Comparison of ENCODE assay signal across 8 cellular contexts in genomic region chr2:174681099-174681982, GRCh38.
DNase-seq lines count a peak whose midpoint lies in the region; ATAC-seq, FAIRE-seq and TF ChIP-seq lines count a peak whose summit lies in the region.

No MANE protein-coding gene starts in this region.

- peak overlapping the region; percentile 81 for H3K27ac Mint-ChIP-seq in activated T-helper 1 cell treated with anti-CD3 and anti-CD28 coated beads, Interleukin-12 subunit alpha, Interleukin-12 subunit beta, Interleukin-2, Interleukin-4 antibody, amounts not matched to agents 30 ng/mL and 10 ng/mL and 1 ng/mL, durations not matched to agents 14 hours and 24 hours and 36 hours

- 71% methylated on average over 17 of the region's 17 CpGs for WGBS in A549 (ENCODE audit: missing lambda C conversion rate)
- WGBS in sigmoid colon, 2 donors = 56 to 58% methylated on average over 17 of the region's 17 CpGs

- DNase-seq in A549 (ENCODE audit: low read depth in 1 of 2, low spot score in 1 of 2) (peak; percentile 24 to 53), GM19239 (ENCODE audit: insufficient read length, low spot score) (no peak), hepatic stellate cell (ENCODE audit: low spot score) (peak; percentile 58), sigmoid colon (peak; percentile 75), SIG-M5 (lab: John Stamatoyannopoulos, UW) (no peak), NCI-H2171 treated with DMSO at 0.1 percent for 48 hours (lab: John Stamatoyannopoulos, UW) (no peak)
- no peak for DNase-seq in activated T-helper 1 cell treated with anti-CD3 and anti-CD28 coated beads, Interleukin-12 subunit alpha, Interleukin-12 subunit beta, Interleukin-2, Interleukin-4 antibody, amounts not matched to agents 30 ng/mL and 10 ng/mL and 1 ng/mL, durations not matched to agents 14 hours and 24 hours and 36 hours (ENCODE audit: low spot score)

- peaks cover 18% of the 10 kb centered on the region for H3K36me3 Mint-ChIP-seq in activated T-helper 1 cell treated with anti-CD3 and anti-CD28 coated beads, Interleukin-12 subunit alpha, Interleukin-12 subunit beta, Interleukin-2, Interleukin-4 antibody, amounts not matched to agents 30 ng/mL and 10 ng/mL and 1 ng/mL, durations not matched to agents 14 hours and 24 hours and 36 hours (ENCODE audit: low read depth)

- H3K4me1 ChIP-seq in A549 (peaks cover 22% of the 10 kb centered on the region; the same call in 2 of the 3 replicates), sigmoid colon (peaks cover 0 to 48% (median 29%) of the 10 kb centered on the region in 4 donors)

- POLR2A ChIA-PET in A549 (lab: Yijun Ruan, JAX) = no interaction called here

- peak overlapping the region; percentile 98 for H3K4me3 ChIP-seq in A549
- H3K4me3 ChIP-seq in sigmoid colon = peak overlapping the region; percentile 84 to 96 (median 92)

- TF ChIP-seq CTCF in A549 (IDR thresholded peaks at IDR 0.05) (no peak), sigmoid colon (IDR thresholded peaks at IDR 0.05) (no peak)

- CTCF ChIA-PET in A549 (lab: Yijun Ruan, JAX) = interaction anchor here (1.3 to 3.9 kb wide), 6 partner anchors 16 to 218 kb away, joined by 4 to 18 read pairs (median 6); no protein-coding TSS in a partner anchor

- no peak for FAIRE-seq in A549 (lab: Jason Lieb, UNC)
- peak; percentile 21 for FAIRE-seq in GM19239 (lab: Jason Lieb, UNC)

- H3K36me3 ChIP-seq in sigmoid colon = peaks cover 0 to 7% (median 0%) of the 10 kb centered on the region in 4 donors

- H3K4me3 Mint-ChIP-seq in activated T-helper 1 cell treated with anti-CD3 and anti-CD28 coated beads, Interleukin-12 subunit alpha, Interleukin-12 subunit beta, Interleukin-2, Interleukin-4 antibody, amounts not matched to agents 30 ng/mL and 10 ng/mL and 1 ng/mL, durations not matched to agents 14 hours and 24 hours and 36 hours = peak overlapping the region; percentile 85

- intact Hi-C loops in activated T-helper 1 cell treated with anti-CD3 and anti-CD28 coated beads, Interleukin-12 subunit alpha, Interleukin-12 subunit beta, Interleukin-2, Interleukin-4 antibody, amounts not matched to agents 30 ng/mL and 10 ng/mL and 1 ng/mL, durations not matched to agents 14 hours and 24 hours and 36 hours (cut with micrococcal nuclease) = loop anchor here (2.0 to 5.0 kb wide), 2 partner anchors 23 to 284 kb away; partner anchors contain the start of gene SCRN3
- intact Hi-C loops in sigmoid colon (cut with DNase I) = loop anchor here (5.0 kb wide), 3 partner anchors 49 to 119 kb away; no protein-coding TSS in a partner anchor

- H3K9me3 Mint-ChIP-seq in activated T-helper 1 cell treated with anti-CD3 and anti-CD28 coated beads, Interleukin-12 subunit alpha, Interleukin-12 subunit beta, Interleukin-2, Interleukin-4 antibody, amounts not matched to agents 30 ng/mL and 10 ng/mL and 1 ng/mL, durations not matched to agents 14 hours and 24 hours and 36 hours = no peaks in the 10 kb centered on the region

- no peak for TF ChIP-seq EP300 in A549 (IDR thresholded peaks at IDR 0.05)
- TF ChIP-seq EP300 in sigmoid colon (IDR thresholded peaks at IDR 0.05) = no peak

- no peaks in the 10 kb centered on the region for H3K27me3 Mint-ChIP-seq in activated T-helper 1 cell treated with anti-CD3 and anti-CD28 coated beads, Interleukin-12 subunit alpha, Interleukin-12 subunit beta, Interleukin-2, Interleukin-4 antibody, amounts not matched to agents 30 ng/mL and 10 ng/mL and 1 ng/mL, durations not matched to agents 14 hours and 24 hours and 36 hours (ENCODE audit: insufficient read depth)

- no peaks in the 10 kb centered on the region for H3K27me3 ChIP-seq in sigmoid colon

- peaks cover 73% of the 10 kb centered on the region for H3K4me1 Mint-ChIP-seq in activated T-helper 1 cell treated with anti-CD3 and anti-CD28 coated beads, Interleukin-12 subunit alpha, Interleukin-12 subunit beta, Interleukin-2, Interleukin-4 antibody, amounts not matched to agents 30 ng/mL and 10 ng/mL and 1 ng/mL, durations not matched to agents 14 hours and 24 hours and 36 hours (ENCODE audit: low read depth)

- H3K4me2 ChIP-seq in A549 = peak overlapping the region; percentile 90

- peak; percentile 30 to 70; a peak in 4 of 6 replicates for ATAC-seq in A549
- ATAC-seq in GM21528 (IDR thresholded peaks at IDR 0.05; ENCODE audit: low FRiP score, unreplicated experiment) = no peak

- TF ChIP-seq POLR2A in A549 (IDR thresholded peaks at IDR 0.05; ENCODE audit: low read length) (no peak), sigmoid colon (IDR thresholded peaks at IDR 0.05) (no peak)

- H3K27ac ChIP-seq in A549 (peak overlapping the region; percentile 97 to 98), sigmoid colon (peak overlapping the region; percentile 88 to 95 (median 90))

- TF ChIP-seq RAD21 in A549 (conservative IDR thresholded peaks at IDR 0.05 in 1 of 2, IDR thresholded peaks at IDR 0.05 in 1 of 2) = no peak

- no peaks in the 10 kb centered on the region for H3K9me3 ChIP-seq in A549
- H3K9me3 ChIP-seq in sigmoid colon = no peaks in the 10 kb centered on the region

TF ChIP-seq in A549, 52 proteins besides CTCF, POLR2A, EP300 and RAD21:
- TF ChIP-seq ZSCAN20 (CRISPR knock-in tag; IDR thresholded peaks at IDR 0.05) = no peak
- TF ChIP-seq ATOH8 (CRISPR knock-in tag; IDR thresholded peaks at IDR 0.05; ENCODE audit: low read depth) = no peak
- TF ChIP-seq USF2 (IDR thresholded peaks at IDR 0.05) = no peak
- TF ChIP-seq CHD4 (IDR thresholded peaks at IDR 0.05; ENCODE audit: borderline replicate concordance) = no peak
- no peak for TF ChIP-seq ESRRA (IDR thresholded peaks at IDR 0.05; ENCODE audit: borderline replicate concordance, low read length)
- no peak for TF ChIP-seq FOXS1 (CRISPR knock-in tag; IDR thresholded peaks at IDR 0.05)

Comparison
In these comparisons a context has a peak if more than half of its experiments do, and no peak if none do; other contexts are left out.
1. DNase-seq: peak in A549 (2 of 2), hepatic stellate cell (single experiment) and sigmoid colon (single experiment); none in GM19239 (single experiment), activated T-helper 1 cell treated with anti-CD3 and anti-CD28 coated beads, Interleukin-12 subunit alpha, Interleukin-12 subunit beta, Interleukin-2, Interleukin-4 antibody, amounts not matched to agents 30 ng/mL and 10 ng/mL and 1 ng/mL, durations not matched to agents 14 hours and 24 hours and 36 hours (single experiment), SIG-M5 (single experiment) and NCI-H2171 treated with DMSO at 0.1 percent for 48 hours (single experiment).